In genomic region chr10:30893208-30893607, GRCh38 we compare ENCODE assay signal across 21 cellular contexts.
"Had no signal": no experiment of that assay in that cellular context is flagged by ENCODE, and none has a peak within 500 bp of the region (broad histone marks: within the 10 kb centered on the region; RNA-seq: fewer than 3 reads in every experiment).

No MANE protein-coding gene starts in this region.

- FAIRE-seq: bronchial epithelial cell had no signal

- H3K27ac ChIP-seq: ascending aorta, foreskin keratinocyte, suprapubic skin, upper lobe of right lung, VCaP had no signal

- H3K4me3 Mint-ChIP-seq: activated CD4-positive, alpha-beta memory T cell treated with anti-CD3 and anti-CD28 coated beads, Interleukin-2, amount 10 ng/mL, durations not matched to agents 7 days and 5 days; activated naive CD8-positive, alpha-beta T cell treated with anti-CD3 and anti-CD28 coated beads for 36 hours; nephron progenitor cell; T-cell had no signal

- DNase-seq: activated CD4-positive, alpha-beta memory T cell treated with anti-CD3 and anti-CD28 coated beads, Interleukin-2, amount 10 ng/mL, durations not matched to agents 7 days and 5 days; activated gamma-delta T cell treated with Interleukin-2 at 50 U/mL for 16 hours; activated naive CD8-positive, alpha-beta T cell treated with anti-CD3 and anti-CD28 coated beads for 36 hours; activated T-cell treated with anti-CD3 and anti-CD28 coated beads, Interleukin-2, amount 50 U/mL, for 48 hours; effector CD4-positive, alpha-beta T cell; foreskin keratinocyte; head of caudate nucleus; islet precursor cell; mesendoderm; nephron progenitor cell; stimulated activated CD4-positive, alpha-beta T cell treated with anti-CD3 and anti-CD28 coated beads, Interleukin-4, amount 100 ng/mL, for 1 hour; stimulated activated CD8-positive, alpha-beta memory T cell treated with anti-CD3 and anti-CD28 coated beads, Interleukin-4, amount 100 ng/mL, for 48 hours; stimulated activated naive CD8-positive, alpha-beta T cell treated with anti-CD3 and anti-CD28 coated beads, Interleukin-15, Interleukin-2, amounts not matched to agents 100 U/mL and 50 U/mL, for 24 hours; T-cell; T1000; upper lobe of right lung had no signal

- H3K4me1 ChIP-seq: ascending aorta, foreskin keratinocyte, suprapubic skin, upper lobe of right lung had no signal

- H3K9me3 Mint-ChIP-seq: activated naive CD8-positive, alpha-beta T cell treated with anti-CD3 and anti-CD28 coated beads for 36 hours; nephron progenitor cell; T-cell had no signal

- ATAC-seq: foreskin keratinocyte; left lobe of liver; stimulated activated naive CD8-positive, alpha-beta T cell treated with anti-CD3 and anti-CD28 coated beads, Interleukin-15, Interleukin-2, amounts not matched to agents 100 U/mL and 50 U/mL, for 24 hours; T-cell; upper lobe of right lung had no signal

- H3K27me3 Mint-ChIP-seq: activated CD4-positive, alpha-beta memory T cell treated with anti-CD3 and anti-CD28 coated beads, Interleukin-2, amount 10 ng/mL, durations not matched to agents 7 days and 5 days; activated naive CD8-positive, alpha-beta T cell treated with anti-CD3 and anti-CD28 coated beads for 36 hours; T-cell had no signal

- H3K4me1 Mint-ChIP-seq: nephron progenitor cell had no signal

- H3K9me3 ChIP-seq: ascending aorta, suprapubic skin, upper lobe of right lung had no signal

- H3K27ac Mint-ChIP-seq: activated CD4-positive, alpha-beta memory T cell treated with anti-CD3 and anti-CD28 coated beads, Interleukin-2, amount 10 ng/mL, durations not matched to agents 7 days and 5 days; activated naive CD8-positive, alpha-beta T cell treated with anti-CD3 and anti-CD28 coated beads for 36 hours; nephron progenitor cell; T-cell had no signal

- H3K36me3 Mint-ChIP-seq: activated naive CD8-positive, alpha-beta T cell treated with anti-CD3 and anti-CD28 coated beads for 36 hours had no signal

- H3K4me3 ChIP-seq: ascending aorta, suprapubic skin, upper lobe of right lung had no signal

- H3K27me3 ChIP-seq: ascending aorta, foreskin keratinocyte, suprapubic skin, upper lobe of right lung had no signal

- H3K36me3 ChIP-seq: ascending aorta, suprapubic skin, upper lobe of right lung had no signal
